8 cellular contexts compared by ENCODE assay signal in genomic region chr3:15108082-15108545, GRCh38. TPM values are rescaled to one million over a fixed set of nuclear protein-coding genes. Genes with fewer than 3 reads are reported as not detected.
DNase-seq lines count a peak whose midpoint lies in the region; ATAC-seq and TF ChIP-seq lines count a peak whose summit lies in the region.

No MANE protein-coding gene starts in this region.

- no peak overlapping the region for H3K4me3 Mint-ChIP-seq in WTC11

- no peak overlapping the region for H3K27ac Mint-ChIP-seq in WTC11

- in situ Hi-C loops in G401 (cut with HindIII; ENCODE audit: low sequenced_read_pairs): no loop called here

- peak; percentile 97 for TF ChIP-seq CTCF in WTC11 (IDR thresholded peaks at IDR 0.05)

- H3K4me1 Mint-ChIP-seq in WTC11: peaks cover 9% of the 10 kb centered on the region

- CTCF ChIA-PET in HEK293T (lab: Yijun Ruan, JAX): interaction anchor here (0.6 to 1.4 kb wide), 10 partner anchors 9 to 297 kb away, joined by 3 to 6 read pairs (median 3); partner anchors contain the start of gene RBSN
- CTCF ChIA-PET in WTC11 (lab: Charles Lee): interaction anchor here (0.6 to 6.4 kb wide), 18 partner anchors 9 to 419 kb away, joined by 3 to 65 read pairs (median 4); partner anchors contain the start of genes CAPN7, MRPS25 and RBSN

- no peaks in the 10 kb centered on the region for H3K9me3 Mint-ChIP-seq in WTC11

- H3K36me3 Mint-ChIP-seq in WTC11: no peaks in the 10 kb centered on the region

- ATAC-seq in WTC11: peak; percentile 92
- ATAC-seq in GM18873 (IDR thresholded peaks at IDR 0.05; ENCODE audit: low FRiP score, unreplicated experiment): no peak

- POLR2A ChIA-PET in HEK293T (lab: Yijun Ruan, JAX): interaction anchor here (1.8 to 1.9 kb wide), 2 partner anchors 9 to 97 kb away, joined by 7 to 8 read pairs; partner anchors contain the start of genes CAPN7 and RBSN
- POLR2A ChIA-PET in WTC11 (lab: Charles Lee): no interaction called here

- peak; percentile 72 for DNase-seq in G401 (ENCODE audit: low spot score)
- peak; percentile 88 for DNase-seq in HEK293T (ENCODE audit: extremely low spot score)
- DNase-seq in NCI-H2029 treated with DMSO at 0.1 percent for 48 hours (lab: John Stamatoyannopoulos, UW): peak; percentile 24
- DNase-seq in WTC11 (ENCODE audit: low spot score): peak; percentile 85
- DNase-seq in caudate nucleus (lab: John Stamatoyannopoulos, UW): peak; percentile 0 to 84 (median 56)
- DNase-seq in kidney tubule cell (ENCODE audit: low spot score): peak; percentile 72
- DNase-seq in stimulated activated CD4-positive, alpha-beta T cell treated with anti-CD3 and anti-CD28 coated beads, Interleukin-2, amount 100 ng/mL, for 24 hours: peak; percentile 80 to 83

- H3K27ac ChIP-seq in caudate nucleus (ENCODE audit: low read depth, low read length): no peak overlapping the region

- no peaks in the 10 kb centered on the region for H3K27me3 Mint-ChIP-seq in WTC11 (ENCODE audit: low read depth)

TF ChIP-seq in HEK293T, 16 proteins besides CTCF, POLR2A, EP300 and RAD21:
- TF ChIP-seq SUZ12 (IDR thresholded peaks at IDR 0.05): no peak
- TF ChIP-seq FOXM1 (IDR thresholded peaks at IDR 0.05; ENCODE audit: borderline replicate concordance): no peak
- TF ChIP-seq CTBP1 (IDR thresholded peaks at IDR 0.05; ENCODE audit: borderline replicate concordance): no peak
- TF ChIP-seq LEF1 (IDR thresholded peaks at IDR 0.05; ENCODE audit: borderline replicate concordance): no peak
- no peak for TF ChIP-seq FOXA1 (IDR thresholded peaks at IDR 0.05)
- no peak for TF ChIP-seq TARDBP (IDR thresholded peaks at IDR 0.05)
- TF ChIP-seq ARNT (IDR thresholded peaks at IDR 0.05): no peak
- no peak for TF ChIP-seq SP1 (IDR thresholded peaks at IDR 0.05)
- no peak for TF ChIP-seq NFRKB (IDR thresholded peaks at IDR 0.05)
- no peak for TF ChIP-seq ELF4 (IDR thresholded peaks at IDR 0.05)
- TF ChIP-seq L3MBTL2 (conservative IDR thresholded peaks at IDR 0.05): no peak
- no peak for TF ChIP-seq PKNOX1 (IDR thresholded peaks at IDR 0.05)

TF ChIP-seq in WTC11, 78 proteins besides CTCF, POLR2A, EP300 and RAD21:
- TF ChIP-seq ZNF423 (CRISPR knock-in tag; IDR thresholded peaks at IDR 0.05): 0 out of 2 replicates have a peak, but pooled peaks have one; percentile 22
- TF ChIP-seq ZNF671 (CRISPR knock-in tag; IDR thresholded peaks at IDR 0.05): no peak
TF ChIP-seq in WTC11: peak in this region for 1.

RNA-seq across cellular contexts. Expression of gene RBSN, which starts 9.2 kb away (rescaled TPM):
- 21.7 and 23.3 TPM in 2 replicates for total RNA-seq in G401 (2014; rRNA removed; shearing (Covaris generic))
- total RNA-seq in WTC11 (2021): 20.7 to 24.2 TPM (median 21.5 TPM) in 3 replicates

RNA-seq across cellular contexts. Expression of gene MRPS25, which starts 43.0 kb away (rescaled TPM):
- total RNA-seq in G401 (2014; rRNA removed; shearing (Covaris generic)): 29.8 and 46.4 TPM in 2 replicates
- total RNA-seq in WTC11 (2021): 69.7 to 72.7 TPM (median 70.1 TPM) in 3 replicates

Comparison
In these comparisons a context has a peak if more than half of its experiments do, and no peak if none do; other contexts are left out.
1. DNase-seq: peak in every context shown above with its lines; median percentile 88 in HEK293T; 85 in WTC11; 82 in stimulated activated CD4-positive, alpha-beta T cell treated with anti-CD3 and anti-CD28 coated beads, Interleukin-2, amount 100 ng/mL, for 24 hours; 72 in G401; 72 in kidney tubule cell; 56 in caudate nucleus; 24 in NCI-H2029 treated with DMSO at 0.1 percent for 48 hours.